ENCODE assay signal across 1 cellular context in the genomic region with DNA sequence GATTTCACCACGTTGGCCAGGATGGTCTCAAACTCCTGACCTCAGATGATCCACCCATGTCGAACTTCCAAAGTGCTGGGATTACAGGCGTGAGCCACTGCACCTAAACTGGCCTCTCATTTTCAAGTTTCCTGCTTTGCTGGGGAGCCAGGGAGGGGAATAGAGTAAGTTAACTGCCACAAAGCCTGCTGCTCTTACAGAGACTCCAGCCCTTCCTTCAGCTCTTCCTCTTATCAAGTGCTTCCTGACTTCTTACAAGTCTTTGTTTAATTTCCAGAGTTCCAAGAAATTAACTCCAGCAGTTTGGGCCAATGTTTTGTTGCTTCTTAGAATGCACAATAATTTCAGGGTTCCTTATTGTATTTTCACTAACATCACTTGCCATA.
TF ChIP-seq lines count a peak whose summit lies in the region.

No MANE protein-coding gene starts in this region.

TF ChIP-seq in endothelial cell of umbilical vein, 7 proteins besides CTCF, POLR2A, EP300 and RAD21:
- no peak for TF ChIP-seq JUN (IDR thresholded peaks at IDR 0.05; ENCODE audit: borderline replicate concordance, insufficient read depth, insufficient read length, low read depth)
- TF ChIP-seq GATA2 (IDR thresholded peaks at IDR 0.05; ENCODE audit: insufficient read depth, insufficient read length, low read depth, low read length): no peak
- no peak for TF ChIP-seq POLR2AphosphoS5 (IDR thresholded peaks at IDR 0.05; ENCODE audit: insufficient read depth, low read depth, low read length)
- no peak for TF ChIP-seq MYC (IDR thresholded peaks at IDR 0.05; ENCODE audit: low read depth, low read length)
- TF ChIP-seq, protein P1, sequence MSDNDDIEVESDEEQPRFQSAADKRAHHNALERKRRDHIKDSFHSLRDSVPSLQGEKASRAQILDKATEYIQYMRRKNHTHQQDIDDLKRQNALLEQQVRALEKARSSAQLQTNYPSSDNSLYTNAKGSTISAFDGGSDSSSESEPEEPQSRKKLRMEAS (IDR thresholded peaks at IDR 0.05; ENCODE audit: insufficient read depth, insufficient read length): no peak
- no peak for TF ChIP-seq EZH2 (IDR thresholded peaks at IDR 0.05; ENCODE audit: borderline replicate concordance, low read depth, low read length, severe bottlenecking)
- TF ChIP-seq FOS (IDR thresholded peaks at IDR 0.05; ENCODE audit: borderline replicate concordance, insufficient read depth, low read length): no peak
TF ChIP-seq in endothelial cell of umbilical vein: peak in this region for 0.
